ENCODE assay signal across 8 cellular contexts in the genomic region with DNA sequence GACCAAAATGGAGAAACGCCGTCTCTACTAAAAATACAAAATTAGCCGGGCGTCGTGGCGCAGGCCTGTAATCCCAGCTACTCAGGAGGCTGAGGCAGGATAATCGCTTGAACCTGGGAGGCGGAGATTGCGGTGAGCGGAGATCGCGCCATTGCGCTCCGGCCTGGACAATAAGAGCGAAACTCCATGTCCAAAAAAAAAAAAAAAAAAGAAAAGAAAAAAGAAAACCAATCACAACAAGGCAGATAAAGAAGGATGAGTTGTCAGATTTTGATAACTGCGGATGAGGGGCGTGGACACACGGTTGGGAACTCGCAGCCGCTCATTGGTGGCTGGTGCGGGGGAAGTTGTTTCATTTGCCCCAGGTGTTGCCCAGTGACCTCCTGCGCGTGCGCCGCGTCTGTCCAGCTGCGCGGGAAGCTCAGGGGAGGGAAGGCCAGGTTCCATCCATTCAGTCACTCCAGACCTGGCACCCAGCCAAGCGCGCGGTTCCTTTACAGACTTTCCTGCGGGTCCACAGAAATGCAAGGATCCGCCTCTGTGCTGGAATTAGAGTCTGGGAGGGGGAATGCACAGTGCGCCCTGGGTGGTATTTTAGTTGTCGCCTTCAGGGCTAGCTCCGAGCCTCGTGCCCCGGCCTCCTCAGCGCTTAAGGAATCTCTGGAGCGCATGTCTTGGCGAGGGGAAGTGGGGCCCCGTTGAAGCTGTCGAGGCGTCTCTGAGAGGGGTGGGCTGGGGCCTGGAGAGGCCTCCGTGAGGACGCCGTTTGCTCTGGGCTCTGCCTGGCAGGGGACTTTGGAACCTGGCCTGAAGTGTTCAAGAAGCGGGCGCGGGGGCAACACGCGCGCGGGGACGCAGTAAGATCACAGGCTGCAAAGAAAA. TPM values are rescaled to one million over a fixed set of nuclear protein-coding genes. Genes with fewer than 3 reads are reported as not detected.
DNase-seq lines count a peak whose midpoint lies in the region; ATAC-seq and TF ChIP-seq lines count a peak whose summit lies in the region.

No MANE protein-coding gene starts in this region.

- peak overlapping the region; percentile 91 for H2AFZ ChIP-seq in PC-3 (ENCODE audit: low read length)

- H4K20me1 ChIP-seq in PC-3 (ENCODE audit: low read length) = no peaks in the 10 kb centered on the region

- POLR2A ChIA-PET in PC-3 (lab: Charles Lee; ENCODE audit: unreplicated experiment) = no interaction called here

- H3K4me2 ChIP-seq in PC-3 (ENCODE audit: low read length) = peak overlapping the region; percentile 88

- CTCF ChIA-PET in PC-3 (lab: Charles Lee) = interaction anchor here (0.6 to 1.9 kb wide), 5 partner anchors 14 to 1542 kb away, joined by 4 to 11 read pairs (median 5); no protein-coding TSS in a partner anchor

- no peaks in the 10 kb centered on the region for H3K9me2 ChIP-seq in PC-3 (replicated peaks; ENCODE audit: low read length)

- peak overlapping the region; percentile 48 for H3K9ac ChIP-seq in PC-3 (ENCODE audit: low read length)

- TF ChIP-seq CTCF in PC-3 (conservative IDR thresholded peaks at IDR 0.05; ENCODE audit: low read depth, low read length) = no peak
- TF ChIP-seq CTCF in astrocyte of the cerebellum (IDR thresholded peaks at IDR 0.05; ENCODE audit: low read depth, low read length, missing control alignments) = no peak
- TF ChIP-seq CTCF in gastrocnemius medialis (IDR thresholded peaks at IDR 0.05 in 4 of 5, conservative IDR thresholded peaks at IDR 0.05 in 1 of 5) = no peak

- H3K4me3 ChIP-seq in PC-3 (ENCODE audit: low read length) (peak overlapping the region; percentile 63), astrocyte of the cerebellum (ENCODE audit: low read depth, low read length) (peak overlapping the region; percentile 31), iPS DF 6.9 (ENCODE audit: low read length) (peak overlapping the region; percentile 61; the same call in 1 of the 2 replicates), gastrocnemius medialis (peak overlapping the region; percentile 57 to 66 (median 62))

- peak; percentile 50 for DNase-seq in ELR (ENCODE audit: low read depth)
- DNase-seq in HK-2 (ENCODE audit: unreplicated experiment) = peak; percentile 76
- DNase-seq in PC-3 = peak; percentile 75
- DNase-seq in astrocyte of the cerebellum (ENCODE audit: low read depth) = no peak
- DNase-seq in iPS DF 6.9 (ENCODE audit: low read depth, low spot score) = no peak
- DNase-seq in gastrocnemius medialis = peak in 1 of 2 donors; percentile 40
- no peak for DNase-seq in NCI-H1105 (lab: John Stamatoyannopoulos, UW)

- H3K4me1 ChIP-seq in PC-3 (ENCODE audit: insufficient read depth, low read length) = peaks cover 33% of the 10 kb centered on the region
- peaks cover 13% of the 10 kb centered on the region for H3K4me1 ChIP-seq in iPS DF 6.9 (ENCODE audit: control insufficient read depth, insufficient read depth, low read length)
- peaks cover 21 to 28% of the 10 kb centered on the region in 2 donors for H3K4me1 ChIP-seq in gastrocnemius medialis

- no peak for TF ChIP-seq POLR2A in gastrocnemius medialis (IDR thresholded peaks at IDR 0.05)

- ATAC-seq in PC-3 (peak; percentile 7), gastrocnemius medialis (peak; percentile 14 to 26), GM18517 (IDR thresholded peaks at IDR 0.05; ENCODE audit: unreplicated experiment) (no peak)

- intact Hi-C loops in PC-3 (cut with micrococcal nuclease) (no loop called here), gastrocnemius medialis (cut with DNase I; ENCODE audit: low total_unique reads) (loop anchor here (5.0 to 10.0 kb wide), 2 partner anchors 44 to 352 kb away; partner anchors contain the start of genes DNAJC17, INO80 and ZFYVE19)

- no peaks in the 10 kb centered on the region for H3K79me2 ChIP-seq in PC-3 (ENCODE audit: low read length)

- H3F3A ChIP-seq in PC-3 (ENCODE audit: low read length, unreplicated experiment) = no peaks in the 10 kb centered on the region

- H3K9me3 ChIP-seq in PC-3 (ENCODE audit: low read length) (no peaks in the 10 kb centered on the region), iPS DF 6.9 (ENCODE audit: control insufficient read depth, insufficient read depth, low read length) (no peaks in the 10 kb centered on the region), gastrocnemius medialis (no peaks in the 10 kb centered on the region)

- H3K36me3 ChIP-seq in PC-3 (ENCODE audit: low read depth, low read length) (no peaks in the 10 kb centered on the region), iPS DF 6.9 (ENCODE audit: control insufficient read depth, insufficient read depth, low read length) (no peaks in the 10 kb centered on the region), gastrocnemius medialis (peaks cover 0 to 4% of the 10 kb centered on the region in 2 donors)

- TSS peak; percentile 16 for BruUV-seq in PC-3 (replicated peaks; lab: Mats Ljungman, UMichigan)

- no CpG with 5 or more reads among the region's 55 CpGs for WGBS in iPS DF 6.9 (ENCODE audit: insufficient coverage, insufficient read length)

- H3K27me3 ChIP-seq in PC-3 (ENCODE audit: low read length) (no peaks in the 10 kb centered on the region), iPS DF 6.9 (ENCODE audit: control insufficient read depth, insufficient read depth, low read length) (no peaks in the 10 kb centered on the region), gastrocnemius medialis (no peaks in the 10 kb centered on the region)

- peak overlapping the region; percentile 26 for H3K27ac ChIP-seq in PC-3 (ENCODE audit: low read length)
- no peak overlapping the region for H3K27ac ChIP-seq in iPS DF 6.9 (ENCODE audit: low read length)
- H3K27ac ChIP-seq in gastrocnemius medialis = peak overlapping the region; percentile 65 to 82 (median 74)

- in situ Hi-C loops in astrocyte of the cerebellum (cut with HindIII; ENCODE audit: low sequenced_read_pairs) = no loop called here
- in situ Hi-C loops in gastrocnemius medialis (cut with MboI; ENCODE audit: low sequenced_read_pairs in 4 of 4) = no loop called here

RNA-seq across cellular contexts. Expression of gene GCHFR, which starts 0.7 kb away (rescaled TPM):
- 58.9 and 65.8 TPM in 2 replicates for total RNA-seq in PC-3 (2014; rRNA removed)
- 10 to 100 TPM in 3 of 4 donors, under 1 TPM in 1; 0.49 to 16.9 (median 14.4) TPM for total RNA-seq in gastrocnemius medialis

RNA-seq across cellular contexts. Expression of gene C15orf62, which starts 6.6 kb away (rescaled TPM):
- 0.63 and 1.5 TPM in 2 replicates for total RNA-seq in PC-3 (2014; rRNA removed)
- under 1 TPM in 2 of 4 donors, not detected in 2; 0.09 to 0.49 TPM for total RNA-seq in gastrocnemius medialis

RNA-seq across cellular contexts. Expression of gene RMDN3, which starts 8.1 kb away (rescaled TPM):
- total RNA-seq in PC-3 (2014; rRNA removed) = 21.4 and 34.0 TPM in 2 replicates
- total RNA-seq in gastrocnemius medialis = 10 to 100 TPM; 12.7 to 55.3 (median 19.6) TPM

RNA-seq across cellular contexts. Expression of gene ZFYVE19, which starts 43.7 kb away (rescaled TPM):
- 32.3 and 39.6 TPM in 2 replicates for total RNA-seq in PC-3 (2014; rRNA removed)
- 10 to 100 TPM; 11.4 to 18.9 (median 14.7) TPM for total RNA-seq in gastrocnemius medialis

RNA-seq across cellular contexts. Expression of gene DNAJC17, which starts 44.1 kb away (rescaled TPM):
- 51.2 and 53.3 TPM in 2 replicates for total RNA-seq in PC-3 (2014; rRNA removed)
- total RNA-seq in gastrocnemius medialis = 10 to 100 TPM in 2 of 4 donors, 1 to 10 TPM in 2; 5.3 to 25.0 (median 11.4) TPM

Comparison
In these comparisons a context has a peak if more than half of its experiments do, and no peak if none do; other contexts are left out.
1. DNase-seq: peak in ELR (single experiment), HK-2 (single experiment) and PC-3 (single experiment); none in astrocyte of the cerebellum (single experiment), iPS DF 6.9 (single experiment) and NCI-H1105 (single experiment).
2. Peak in every context shown above with its lines, with median percentiles within 50 percentile points of each other: H3K4me3 ChIP-seq.